ENCODE assay signal across 22 cellular contexts in genomic region chr6:114039835-114040234, GRCh38.
"Had no signal": no experiment of that assay in that cellular context is flagged by ENCODE, and none has a peak within 500 bp of the region (broad histone marks: within the 10 kb centered on the region; RNA-seq: fewer than 3 reads in every experiment).

No MANE protein-coding gene starts in this region.

- H3K36me3 ChIP-seq: esophagus squamous epithelium, gastrocnemius medialis, left lung, right lobe of liver, thyroid gland had no signal

- DNase-seq: activated CD4-positive, alpha-beta memory T cell treated with anti-CD3 and anti-CD28 coated beads, Interleukin-2, amount 10 ng/mL, durations not matched to agents 7 days and 5 days; activated CD4-positive, alpha-beta T cell treated with anti-CD3 and anti-CD28 coated beads, Interleukin-2, amount 10 ng/mL, durations not matched to agents 24 days and 14 days; activated effector memory CD4-positive, alpha-beta T cell treated with anti-CD3 and anti-CD28 coated beads, Interleukin-2, amount 50 U/mL, for 16 hours; activated naive CD4-positive, alpha-beta T cell treated with anti-CD3 and anti-CD28 coated beads, Interleukin-2, amount 10 ng/mL, durations not matched to agents 7 days and 5 days; cortex of kidney; endodermal cell; esophagus squamous epithelium; gastrocnemius medialis; hippocampal formation; kidney glomerular epithelial cell; left lung; naive thymus-derived CD4-positive, alpha-beta T cell; occipital lobe; posterior cingulate gyrus; right lobe of liver; stimulated activated CD4-positive, alpha-beta T cell treated with anti-CD3 and anti-CD28 coated beads, Interleukin-1b, Interleukin-23, amount 100 ng/mL, for 48 hours; substantia nigra; thyroid gland had no signal

- H3K27ac ChIP-seq: esophagus squamous epithelium, gastrocnemius medialis, left lung, right lobe of liver, skin epidermis, thyroid gland, VCaP had no signal

- ATAC-seq: activated CD4-positive, CD25-positive, alpha-beta regulatory T cell treated with anti-CD3 and anti-CD28 coated beads, Interleukin-2, amount 50 U/mL, for 24 hours; gastrocnemius medialis; left lung; naive thymus-derived CD4-positive, alpha-beta T cell; right lobe of liver had no signal

- H3K4me3 ChIP-seq: esophagus squamous epithelium, gastrocnemius medialis, left lung, lung, right lobe of liver, skin epidermis, thyroid gland had no signal

- H3K27me3 ChIP-seq: esophagus squamous epithelium, gastrocnemius medialis, left lung, right lobe of liver, thyroid gland had no signal

- H3K4me1 ChIP-seq: esophagus squamous epithelium, gastrocnemius medialis, left lung, right lobe of liver, thyroid gland had no signal

- H3K9me3 ChIP-seq: esophagus squamous epithelium, gastrocnemius medialis, left lung, right lobe of liver, thyroid gland had no signal
